Comparison of ENCODE assay signal across 13 cellular contexts in the genomic region with DNA sequence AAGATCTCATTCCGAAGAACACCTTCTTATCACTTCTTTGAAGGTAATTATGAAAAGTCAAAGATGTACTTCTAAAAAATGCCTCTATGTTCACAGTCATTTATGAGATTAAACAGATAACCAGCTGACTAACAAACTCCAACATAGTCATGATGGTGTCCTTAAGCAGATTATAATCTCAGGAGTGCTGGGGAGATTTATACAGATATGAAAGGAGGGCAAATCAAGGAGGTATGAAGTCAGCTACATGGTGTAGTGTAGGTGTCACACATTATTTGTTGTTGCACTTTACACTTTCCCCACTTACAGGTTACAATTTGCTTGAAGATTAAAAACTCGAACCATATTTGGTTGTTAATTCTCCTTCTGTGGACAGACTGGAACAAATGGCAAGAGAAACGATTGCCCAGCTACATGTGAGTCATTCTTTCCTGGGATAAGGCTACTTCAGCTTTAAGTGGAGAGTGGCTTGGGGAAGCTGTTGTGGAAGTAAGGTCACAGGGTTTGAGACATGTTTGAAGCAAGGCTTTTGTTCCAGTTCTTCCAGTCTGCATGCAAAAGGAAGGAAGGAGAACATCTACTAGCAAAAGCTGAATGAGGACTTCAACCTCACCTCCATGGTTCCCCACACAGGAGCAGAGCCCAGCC.
DNase-seq lines count a peak whose midpoint lies in the region; ATAC-seq and TF ChIP-seq lines count a peak whose summit lies in the region.
"Had no signal": no experiment of that assay in that cellular context is flagged by ENCODE, and none has a peak within 500 bp of the region (broad histone marks: within the 10 kb centered on the region; RNA-seq: fewer than 3 reads in every experiment).

No MANE protein-coding gene starts in this region.

- peaks cover 55% of the 10 kb centered on the region for H3K4me1 Mint-ChIP-seq in GM23338
- H3K4me1 Mint-ChIP-seq in activated T-helper 2 cell treated with anti-CD3 and anti-CD28 coated beads, Interferon-gamma antibody, Interleukin-2, Interleukin-4, amounts not matched to agents 10 μg/mL and 5 μg/mL and 100 μg/mL, durations not matched to agents 14 hours and 24 hours and 36 hours (ENCODE audit: low read depth), result peaks cover 26% of the 10 kb centered on the region

- peak overlapping the region; percentile 67 for H3K27ac Mint-ChIP-seq in GM23338
- peak overlapping the region; percentile 20 for H3K27ac Mint-ChIP-seq in activated T-helper 2 cell treated with anti-CD3 and anti-CD28 coated beads, Interferon-gamma antibody, Interleukin-2, Interleukin-4, amounts not matched to agents 10 μg/mL and 5 μg/mL and 100 μg/mL, durations not matched to agents 14 hours and 24 hours and 36 hours
- H3K27ac Mint-ChIP-seq: CD8-positive, alpha-beta memory T cell had no signal

- peak overlapping the region; percentile 25; the same call in 1 of the 2 replicates for H3K4me2 ChIP-seq in GM23338

- CTCF ChIA-PET in A673 (lab: Charles Lee), result interaction anchor here (0.6 kb wide), 1 partner anchor 377 kb away, joined by 3 read pairs; no protein-coding TSS in a partner anchor

- 53 to 62% (median 58%) methylated on average over 3 of the region's 3 CpGs for WGBS in heart left ventricle, 4 donors
- 38 to 43% (median 40%) methylated on average over 3 of the region's 3 CpGs for WGBS in psoas muscle, 3 donors

- H3K9me3 ChIP-seq in heart left ventricle, result no peaks in the 10 kb centered on the region
- no peaks in the 10 kb centered on the region for H3K9me3 ChIP-seq in psoas muscle
- no peaks in the 10 kb centered on the region for H3K9me3 ChIP-seq in A673 (ENCODE audit: low read depth, low read length, poor library complexity, severe bottlenecking)
- H3K9me3 ChIP-seq: tibial nerve had no signal

- BruUV-seq in A673 (replicated peaks; lab: Mats Ljungman, UMichigan), result no TSS peak

- no peaks in the 10 kb centered on the region for H3K79me2 ChIP-seq in GM23338 (replicated peaks; ENCODE audit: insufficient read depth)

- intact Hi-C loops in activated T-helper 2 cell treated with anti-CD3 and anti-CD28 coated beads, Interferon-gamma antibody, Interleukin-2, Interleukin-4, amounts not matched to agents 10 μg/mL and 5 μg/mL and 100 μg/mL, durations not matched to agents 14 hours and 24 hours and 36 hours (cut with micrococcal nuclease), result no loop called here
- intact Hi-C loops in heart left ventricle (cut with DNase I), result loop anchor here in 2 of 10 donors (10.0 kb wide), 1 partner anchor 506 kb away; the partner anchor contains the start of gene ARRDC3 (in 2 of the 2)
- intact Hi-C loops in psoas muscle (cut with DNase I), result no loop called here
- intact Hi-C loops in A673 (cut with micrococcal nuclease; ENCODE audit: unreplicated experiment), result no loop called here

- TF ChIP-seq CTCF in GM23338 (conservative IDR thresholded peaks at IDR 0.05; ENCODE audit: low read depth in 2 of 2) (no peak), heart left ventricle (IDR thresholded peaks at IDR 0.05) (no peak), psoas muscle (IDR thresholded peaks at IDR 0.05) (no peak), A673 (conservative IDR thresholded peaks at IDR 0.05; ENCODE audit: low read depth, low read length) (no peak)

- no peak for ATAC-seq in GM23338
- peak in 3 of 4 donors; percentile 82 to 92 (median 91) for ATAC-seq in heart left ventricle
- peak in 2 of 4 donors; percentile 48 to 58 for ATAC-seq in psoas muscle
- no peak for ATAC-seq in GM18519 (IDR thresholded peaks at IDR 0.05; ENCODE audit: low FRiP score, unreplicated experiment)
- ATAC-seq in HG03571 (IDR thresholded peaks at IDR 0.05; ENCODE audit: unreplicated experiment), result no peak

- H4K20me1 ChIP-seq in GM23338 (replicated peaks; ENCODE audit: insufficient read depth), result no peaks in the 10 kb centered on the region

- POLR2A ChIA-PET in A673 (lab: Charles Lee; ENCODE audit: low non-redundant PET), result no interaction called here

- peaks cover 4% of the 10 kb centered on the region for H3K27me3 Mint-ChIP-seq in GM23338 (ENCODE audit: insufficient read depth, low read depth, poor library complexity)
- peaks cover 32% of the 10 kb centered on the region for H3K27me3 Mint-ChIP-seq in activated T-helper 2 cell treated with anti-CD3 and anti-CD28 coated beads, Interferon-gamma antibody, Interleukin-2, Interleukin-4, amounts not matched to agents 10 μg/mL and 5 μg/mL and 100 μg/mL, durations not matched to agents 14 hours and 24 hours and 36 hours (ENCODE audit: low read depth)

- H3F3A ChIP-seq in GM23338 (replicated peaks; ENCODE audit: low read depth), result no peaks in the 10 kb centered on the region

- no peaks in the 10 kb centered on the region for H3K27me3 ChIP-seq in GM23338 (ENCODE audit: insufficient read depth)
- no peaks in the 10 kb centered on the region for H3K27me3 ChIP-seq in heart left ventricle
- H3K27me3 ChIP-seq in psoas muscle (ENCODE audit: insufficient read depth in 3 of 3, low read length in 2 of 3), result no peaks in the 10 kb centered on the region
- no peaks in the 10 kb centered on the region for H3K27me3 ChIP-seq in A673 (replicated peaks; ENCODE audit: insufficient read depth, low read depth, low read length, poor library complexity)
- H3K27me3 ChIP-seq: tibial nerve had no signal

- no peaks in the 10 kb centered on the region for H3K9me3 Mint-ChIP-seq in GM23338
- no peaks in the 10 kb centered on the region for H3K9me3 Mint-ChIP-seq in activated T-helper 2 cell treated with anti-CD3 and anti-CD28 coated beads, Interferon-gamma antibody, Interleukin-2, Interleukin-4, amounts not matched to agents 10 μg/mL and 5 μg/mL and 100 μg/mL, durations not matched to agents 14 hours and 24 hours and 36 hours
- H3K9me3 Mint-ChIP-seq: CD8-positive, alpha-beta memory T cell had no signal

- no peak for DNase-seq in GM23338 (ENCODE audit: low spot score)
- no peak for DNase-seq in activated T-helper 2 cell treated with anti-CD3 and anti-CD28 coated beads, Interferon-gamma antibody, Interleukin-2, Interleukin-4, amounts not matched to agents 10 μg/mL and 5 μg/mL and 100 μg/mL, durations not matched to agents 14 hours and 24 hours and 36 hours (ENCODE audit: low spot score)
- peak in 2 of 5 donors; percentile 16 to 26 for DNase-seq in heart left ventricle
- DNase-seq in psoas muscle, result no peak
- DNase-seq in A673 (ENCODE audit: low spot score), result no peak
- DNase-seq in NCI-H1092 treated with DMSO at 0.1 percent for 48 hours (lab: John Stamatoyannopoulos, UW), result no peak
- DNase-seq: activated CD8-positive, alpha-beta memory T cell treated with anti-CD3 and anti-CD28 coated beads, Interleukin-2, amount 50 U/mL, for 48 hours; CD8-positive, alpha-beta memory T cell; NCI-H2171; T-helper 1 cell had no signal

- H3K4me3 Mint-ChIP-seq in GM23338, result no peak overlapping the region
- H3K4me3 Mint-ChIP-seq in activated T-helper 2 cell treated with anti-CD3 and anti-CD28 coated beads, Interferon-gamma antibody, Interleukin-2, Interleukin-4, amounts not matched to agents 10 μg/mL and 5 μg/mL and 100 μg/mL, durations not matched to agents 14 hours and 24 hours and 36 hours (ENCODE audit: low read depth), result no peak overlapping the region
- H3K4me3 Mint-ChIP-seq: CD8-positive, alpha-beta memory T cell had no signal

- no peak overlapping the region for H3K4me3 ChIP-seq in GM23338
- H3K4me3 ChIP-seq in heart left ventricle, result no peak overlapping the region
- no peak overlapping the region for H3K4me3 ChIP-seq in psoas muscle
- H3K4me3 ChIP-seq in A673 (ENCODE audit: low read depth, low read length, poor library complexity, severe bottlenecking), result no peak overlapping the region
- H3K4me3 ChIP-seq: tibial nerve had no signal

- H3K27ac ChIP-seq in GM23338 (ENCODE audit: low read depth) (no peak overlapping the region), heart left ventricle (peak overlapping the region in 8 of 12 donors; percentile 16 to 72 (median 54)), psoas muscle (peak overlapping the region; percentile 59), A673 (ENCODE audit: low read depth, low read length, poor library complexity, severe bottlenecking) (no peak overlapping the region)

- H3K4me1 ChIP-seq in GM23338 (ENCODE audit: insufficient read depth) (peaks cover 40% of the 10 kb centered on the region), heart left ventricle (peaks cover 0 to 23% (median 4%) of the 10 kb centered on the region in 12 donors), psoas muscle (no peaks in the 10 kb centered on the region), A673 (ENCODE audit: insufficient read depth, low read length, poor library complexity, severe bottlenecking) (peaks cover 3% of the 10 kb centered on the region)

- H3K36me3 Mint-ChIP-seq in GM23338 (ENCODE audit: low read depth), result peaks cover 18% of the 10 kb centered on the region; the same call in 2 of the 3 replicates
- H3K36me3 Mint-ChIP-seq in activated T-helper 2 cell treated with anti-CD3 and anti-CD28 coated beads, Interferon-gamma antibody, Interleukin-2, Interleukin-4, amounts not matched to agents 10 μg/mL and 5 μg/mL and 100 μg/mL, durations not matched to agents 14 hours and 24 hours and 36 hours (ENCODE audit: low read depth), result no peaks in the 10 kb centered on the region
- H3K36me3 Mint-ChIP-seq: CD8-positive, alpha-beta memory T cell had no signal

- H2AFZ ChIP-seq in GM23338, result no peak overlapping the region

- no peaks in the 10 kb centered on the region for H3K9me2 ChIP-seq in GM23338 (ENCODE audit: insufficient read depth)

- TF ChIP-seq POLR2A in heart left ventricle (IDR thresholded peaks at IDR 0.05), result no peak

- H3K36me3 ChIP-seq in GM23338 (ENCODE audit: insufficient read depth) (no peaks in the 10 kb centered on the region), heart left ventricle (no peaks in the 10 kb centered on the region), psoas muscle (ENCODE audit: insufficient read depth in 1 of 2, low read depth in 1 of 2) (no peaks in the 10 kb centered on the region), A673 (ENCODE audit: insufficient read depth, low read length, poor library complexity, severe bottlenecking) (no peaks in the 10 kb centered on the region)
- H3K36me3 ChIP-seq: tibial nerve had no signal

TF ChIP-seq in GM23338, 12 proteins besides CTCF, POLR2A, EP300 and RAD21 (continues in another document):
- no peak for TF ChIP-seq EZH2 (IDR thresholded peaks at IDR 0.05; ENCODE audit: low read depth, unreplicated experiment)

Comparison
In these comparisons a context has a peak if more than half of its experiments do, and no peak if none do; other contexts are left out.
1. ATAC-seq: peak in heart left ventricle (3 of 4); none in GM23338 (single experiment), GM18519 (single experiment) and HG03571 (single experiment).
2. H3K27ac ChIP-seq: peak in heart left ventricle (8 of 12) and psoas muscle (single experiment); none in GM23338 (single experiment) and A673 (single experiment).